ENCODE assay signal across 8 cellular contexts in genomic region chr3:159766563-159767185, GRCh38.
DNase-seq lines count a peak whose midpoint lies in the region; ATAC-seq and TF ChIP-seq lines count a peak whose summit lies in the region.

No MANE protein-coding gene starts in this region.

- ATAC-seq in HG03196 (IDR thresholded peaks at IDR 0.05; ENCODE audit: unreplicated experiment) (no peak), HG03280 (IDR thresholded peaks at IDR 0.05; ENCODE audit: unreplicated experiment) (no peak)

- H3F3A ChIP-seq in PC-9 (ENCODE audit: insufficient read depth, low read depth), result peaks cover 33% of the 10 kb centered on the region

- H3K27ac ChIP-seq in PC-9 (peak overlapping the region; percentile 84), substantia nigra (ENCODE audit: low read depth, low read length, poor library complexity, severe bottlenecking) (peak overlapping the region; percentile 96)

- no peak overlapping the region for H2AFZ ChIP-seq in PC-9

- peaks cover 53% of the 10 kb centered on the region for H3K79me2 ChIP-seq in PC-9 (ENCODE audit: low read depth)

- DNase-seq in NCI-H446 (lab: John Stamatoyannopoulos, UW), result peak; percentile 20 to 38
- DNase-seq in NCI-H446 treated with DMSO at 0.1 percent for 48 hours (lab: John Stamatoyannopoulos, UW), result no peak
- DNase-seq in PC-9, result no peak
- peak; percentile 35 to 72 for DNase-seq in foreskin fibroblast
- DNase-seq in substantia nigra (lab: John Stamatoyannopoulos, UW), result peak in 14 of 49 donors; percentile 8 to 63 (median 28)
- DNase-seq in mucosa of gallbladder (ENCODE audit: low spot score), result no peak

- no TSS peak for BruUV-seq in PC-9 (replicated peaks; lab: Mats Ljungman, UMichigan)

- POLR2A ChIA-PET in PC-9 (lab: Charles Lee; ENCODE audit: unreplicated experiment), result interaction anchor here (0.5 to 0.6 kb wide), 3 partner anchors 63 to 336 kb away, joined by 3 to 5 read pairs (median 3); no protein-coding TSS in a partner anchor

- H3K9me3 ChIP-seq in PC-9 (ENCODE audit: insufficient read depth, low read depth), result no peaks in the 10 kb centered on the region

- H4K20me1 ChIP-seq in PC-9 (ENCODE audit: insufficient read depth), result 0 out of 2 replicates have a peak, but pooled peaks cover 5% of the 10 kb centered on the region

- CTCF ChIA-PET in PC-9 (lab: Charles Lee), result interaction anchor here (0.5 to 1.5 kb wide), 6 partner anchors 20 to 239 kb away, joined by 3 to 10 read pairs (median 4); no protein-coding TSS in a partner anchor

- TF ChIP-seq CTCF in PC-9 (conservative IDR thresholded peaks at IDR 0.05), result peak; percentile 66
- TF ChIP-seq CTCF in foreskin fibroblast (IDR thresholded peaks at IDR 0.05; ENCODE audit: low read depth, low read length), result peak; percentile 52

- 0 out of 2 replicates have a peak, but pooled peaks cover 3% of the 10 kb centered on the region for H3K36me3 ChIP-seq in PC-9 (ENCODE audit: low read depth)

- H3K4me1 ChIP-seq in PC-9 (replicated peaks; ENCODE audit: insufficient read depth), result peaks cover 40% of the 10 kb centered on the region

- intact Hi-C loops in PC-9 (cut with micrococcal nuclease; ENCODE audit: unreplicated experiment), result loop anchor here (10.0 kb wide), 1 partner anchor 602 kb away; no protein-coding TSS in a partner anchor

- no peaks in the 10 kb centered on the region for H3K27me3 ChIP-seq in PC-9 (ENCODE audit: insufficient read depth, low read depth)

- no peaks in the 10 kb centered on the region for H3K9me2 ChIP-seq in PC-9 (ENCODE audit: insufficient read depth)

- H3K4me2 ChIP-seq in PC-9, result peak overlapping the region; percentile 87

- peak overlapping the region; percentile 61 for H3K4me3 ChIP-seq in PC-9
- peak overlapping the region; percentile 55 to 75 for H3K4me3 ChIP-seq in foreskin fibroblast (ENCODE audit: low read depth in 1 of 2, low read length in 2 of 2)

Comparison
In these comparisons a context has a peak if more than half of its experiments do, and no peak if none do; other contexts are left out.
1. DNase-seq: peak in NCI-H446 (2 of 2) and foreskin fibroblast (2 of 2); none in NCI-H446 treated with DMSO at 0.1 percent for 48 hours (single experiment), PC-9 (0 of 2) and mucosa of gallbladder (single experiment).